In genomic region chr7:99461221-99461620, GRCh38 we compare ENCODE assay signal across 20 cellular contexts. TPM values are rescaled to one million over a fixed set of nuclear protein-coding genes. Genes with fewer than 3 reads are reported as not detected.
DNase-seq lines count a peak whose midpoint lies in the region; ATAC-seq and TF ChIP-seq lines count a peak whose summit lies in the region.
"Had no signal": no experiment of that assay in that cellular context is flagged by ENCODE, and none has a peak within 500 bp of the region (broad histone marks: within the 10 kb centered on the region; RNA-seq: fewer than 3 reads in every experiment).

No MANE protein-coding gene starts in this region.

- H3K36me3 Mint-ChIP-seq in glutamatergic neuron (ENCODE audit: unreplicated experiment), result no peaks in the 10 kb centered on the region

- H3K36me3 ChIP-seq in BJ (ENCODE audit: control insufficient read depth, insufficient read depth, low read length), result peaks cover 26% of the 10 kb centered on the region
- peaks cover 0 to 39% of the 10 kb centered on the region in 2 donors for H3K36me3 ChIP-seq in adrenal gland (replicated peaks in 1 of 2)

- POLR2A ChIA-PET in BJ (lab: Charles Lee), result no interaction called here

- TF ChIP-seq CTCF in BJ (IDR thresholded peaks at IDR 0.05; ENCODE audit: insufficient read depth, low read depth, low read length), result 0 out of 2 replicates have a peak, but pooled peaks have one; percentile 9
- TF ChIP-seq CTCF in glutamatergic neuron (IDR thresholded peaks at IDR 0.05; ENCODE audit: partially characterized antibody, unreplicated experiment), result peak; percentile 35
- TF ChIP-seq CTCF in adrenal gland (IDR thresholded peaks at IDR 0.05), result no peak

- H3K4me1 Mint-ChIP-seq in glutamatergic neuron (ENCODE audit: low read depth, unreplicated experiment), result peaks cover 17% of the 10 kb centered on the region

- no peaks in the 10 kb centered on the region for H3K9me3 ChIP-seq in adrenal gland (replicated peaks in 1 of 3)
- H3K9me3 ChIP-seq: spleen had no signal

- H3K4me3 Mint-ChIP-seq in glutamatergic neuron (ENCODE audit: unreplicated experiment), result no peak overlapping the region
- H3K4me3 Mint-ChIP-seq: activated naive CD8-positive, alpha-beta T cell treated with anti-CD3 and anti-CD28 coated beads, Interleukin-2, amount 50 U/mL, for 24 hours; B cell had no signal

- peaks cover 15% of the 10 kb centered on the region for H3K9me3 Mint-ChIP-seq in glutamatergic neuron (ENCODE audit: unreplicated experiment)
- H3K9me3 Mint-ChIP-seq: activated naive CD8-positive, alpha-beta T cell treated with anti-CD3 and anti-CD28 coated beads, Interleukin-2, amount 50 U/mL, for 24 hours had no signal

- peaks cover 16 to 35% of the 10 kb centered on the region in 2 donors for H3K4me1 ChIP-seq in adrenal gland (replicated peaks in 1 of 2)

- H3K27ac Mint-ChIP-seq in glutamatergic neuron (ENCODE audit: unreplicated experiment), result no peak overlapping the region
- H3K27ac Mint-ChIP-seq: activated naive CD8-positive, alpha-beta T cell treated with anti-CD3 and anti-CD28 coated beads, Interleukin-2, amount 50 U/mL, for 24 hours had no signal

- H3K27me3 ChIP-seq in BJ (ENCODE audit: control insufficient read depth, insufficient read depth, low read length) (no peaks in the 10 kb centered on the region), adrenal gland (no peaks in the 10 kb centered on the region)
- H3K27me3 ChIP-seq: spleen had no signal

- TF ChIP-seq POLR2A in adrenal gland (IDR thresholded peaks at IDR 0.05), result no peak

- no peak for DNase-seq in BJ (ENCODE audit: low read depth)
- DNase-seq in ELR (ENCODE audit: low read depth), result peak; percentile 27
- DNase-seq in OCI-M1 (lab: John Stamatoyannopoulos, UW), result peak; percentile 40
- no peak for DNase-seq in glutamatergic neuron
- DNase-seq in hypothalamus (lab: John Stamatoyannopoulos, UW), result no peak
- DNase-seq in adrenal gland, result no peak
- no peak for DNase-seq in T-helper 1 cell
- DNase-seq: activated CD4-positive, alpha-beta T cell treated with anti-CD3 and anti-CD28 coated beads for 48 hours; activated naive CD8-positive, alpha-beta T cell treated with anti-CD3 and anti-CD28 coated beads, Interleukin-2, amount 50 U/mL, for 24 hours; Calu3; GF-D8; GOT3; NCI-H1417; NCI-H2107; NCI-H510A treated with DMSO at 0.1 percent for 48 hours; SHP77; spleen had no signal

- intact Hi-C loops in adrenal gland (cut with DNase I), result no loop called here

- H3K4me3 ChIP-seq in BJ (ENCODE audit: low read depth, low read length) (no peak overlapping the region), adrenal gland (no peak overlapping the region)
- H3K4me3 ChIP-seq: coronary artery, spleen had no signal

- CTCF ChIA-PET in BJ (lab: Yijun Ruan, JAX), result interaction anchor here (1.2 kb wide), 1 partner anchor 14 kb away, joined by 3 read pairs; no protein-coding TSS in a partner anchor

- 83 to 100% (median 87%) methylated on average over 1 to 2 of the region's 2 CpGs for WGBS in adrenal gland, 4 donors

- H3K27ac ChIP-seq in adrenal gland, result peak overlapping the region in 1 of 5 donors; percentile 31
- H3K27ac ChIP-seq: coronary artery, spleen had no signal

- ATAC-seq in GM19467 (IDR thresholded peaks at IDR 0.05; ENCODE audit: unreplicated experiment), result no peak
- ATAC-seq: activated naive CD8-positive, alpha-beta T cell treated with anti-CD3 and anti-CD28 coated beads, Interleukin-2, amount 50 U/mL, for 24 hours had no signal

- H3K27me3 Mint-ChIP-seq in glutamatergic neuron (ENCODE audit: unreplicated experiment), result peaks cover 7% of the 10 kb centered on the region
- H3K27me3 Mint-ChIP-seq: activated naive CD8-positive, alpha-beta T cell treated with anti-CD3 and anti-CD28 coated beads, Interleukin-2, amount 50 U/mL, for 24 hours; B cell had no signal

RNA-seq across cellular contexts. Expression of gene ATP5MF, which starts 4.7 kb away (rescaled TPM):
- polyA plus RNA-seq in BJ (2011; rRNA removed) (381 and 619 TPM in 2 replicates), adrenal gland (1,000 to 10,000 TPM in 1 of 3 donors, 100 to 1,000 TPM in 2; 816 to 1,527 (median 908) TPM)
- polyA minus RNA-seq in BJ (2011; rRNA and poly(A)+ RNA removed), result 59.1 and 76.7 TPM in 2 replicates
- total RNA-seq in glutamatergic neuron (ENCODE audit: unreplicated experiment) (291 TPM), adrenal gland (1,000 to 10,000 TPM in 2 of 8 donors, 100 to 1,000 TPM in 6; 281 to 1,322 (median 343) TPM)

RNA-seq across cellular contexts. Expression of gene ZNF789, which starts 11.5 kb away (rescaled TPM):
- polyA plus RNA-seq in BJ (2011; rRNA removed) (8.2 and 11.4 TPM in 2 replicates), adrenal gland (10 to 100 TPM; 11.7 to 22.8 (median 18.0) TPM)
- 4.4 and 7.2 TPM in 2 replicates for polyA minus RNA-seq in BJ (2011; rRNA and poly(A)+ RNA removed)
- total RNA-seq in glutamatergic neuron (ENCODE audit: unreplicated experiment) (19.5 TPM), adrenal gland (10 to 100 TPM in 1 of 8 donors, 1 to 10 TPM in 7; 1.5 to 10.5 (median 6.2) TPM)

RNA-seq across cellular contexts. Expression of gene CPSF4, which starts 22.5 kb away (rescaled TPM):
- polyA plus RNA-seq in BJ (2011; rRNA removed) (33.6 and 40.1 TPM in 2 replicates), adrenal gland (10 to 100 TPM; 16.0 to 40.1 (median 38.0) TPM)
- polyA minus RNA-seq in BJ (2011; rRNA and poly(A)+ RNA removed), result 27.6 and 47.2 TPM in 2 replicates
- total RNA-seq in glutamatergic neuron (ENCODE audit: unreplicated experiment) (106 TPM), adrenal gland (10 to 100 TPM; 21.8 to 40.5 (median 27.6) TPM)

RNA-seq across cellular contexts. Expression of gene PTCD1, which starts 22.6 kb away (rescaled TPM):
- 1.7 and 3.5 TPM in 2 replicates for polyA plus RNA-seq in BJ (2011; rRNA removed)
- 1.7 and 2.4 TPM in 2 replicates for polyA minus RNA-seq in BJ (2011; rRNA and poly(A)+ RNA removed)
- total RNA-seq in glutamatergic neuron (ENCODE audit: unreplicated experiment), result 5.5 TPM
- 1 to 10 TPM; 4.5 to 9.2 (median 6.4) TPM for total RNA-seq in adrenal gland
- polyA plus RNA-seq in adrenal gland, result 1 to 10 TPM; 2.5 to 6.5 (median 3.6) TPM

RNA-seq across cellular contexts. Expression of gene ZNF394, which starts 38.9 kb away (rescaled TPM):
- 12.3 and 12.5 TPM in 2 replicates for polyA plus RNA-seq in BJ (2011; rRNA removed)
- polyA minus RNA-seq in BJ (2011; rRNA and poly(A)+ RNA removed), result 11.2 and 12.8 TPM in 2 replicates
- 19.9 TPM for total RNA-seq in glutamatergic neuron (ENCODE audit: unreplicated experiment)
- 10 to 100 TPM; 11.8 to 29.5 (median 23.6) TPM for total RNA-seq in adrenal gland
- 10 to 100 TPM; 10.5 to 31.0 (median 18.5) TPM for polyA plus RNA-seq in adrenal gland

Comparison
In these comparisons a context has a peak if more than half of its experiments do, and no peak if none do; other contexts are left out.
1. DNase-seq: peak in ELR (single experiment) and OCI-M1 (single experiment); none in BJ (single experiment), glutamatergic neuron (single experiment), hypothalamus (0 of 51), adrenal gland (0 of 7) and T-helper 1 cell (0 of 5).
2. CTCF ChIP-seq: peak in BJ (single experiment) and glutamatergic neuron (single experiment); none in adrenal gland (0 of 6).